11 cellular contexts compared by ENCODE assay signal in genomic region chr12:12387521-12387920, GRCh38. TPM values are rescaled to one million over a fixed set of nuclear protein-coding genes. Genes with fewer than 3 reads are reported as not detected.
A peak's percentile ranks its signal among the peaks of the same experiment; 100 is the strongest.
DNase-seq lines count a peak whose midpoint lies in the region; ATAC-seq, FAIRE-seq and TF ChIP-seq lines count a peak whose summit lies in the region.
"Had no signal": no experiment of that assay in that cellular context is flagged by ENCODE, and none has a peak within 500 bp of the region (broad histone marks: within the 10 kb centered on the region; RNA-seq: fewer than 3 reads in every experiment).

No MANE protein-coding gene starts in this region.

- no peak for TF ChIP-seq CTCF in stomach (IDR thresholded peaks at IDR 0.05)

- no peak overlapping the region for H3K4me3 Mint-ChIP-seq in activated CD8-positive, alpha-beta memory T cell treated with anti-CD3 and anti-CD28 coated beads, Interleukin-2, amount 10 ng/mL, durations not matched to agents 7 days and 5 days
- peak overlapping the region in 1 of 2 donors; percentile 66 for H3K4me3 Mint-ChIP-seq in effector memory CD8-positive, alpha-beta T cell

- H3K27me3 Mint-ChIP-seq in activated CD8-positive, alpha-beta memory T cell treated with anti-CD3 and anti-CD28 coated beads, Interleukin-2, amount 10 ng/mL, durations not matched to agents 7 days and 5 days: no peaks in the 10 kb centered on the region
- no peaks in the 10 kb centered on the region for H3K27me3 Mint-ChIP-seq in effector memory CD8-positive, alpha-beta T cell

- H3K9me3 ChIP-seq in stomach: no peaks in the 10 kb centered on the region
- H3K9me3 ChIP-seq: BE2C, vagina had no signal

- TF ChIP-seq EP300 in stomach (IDR thresholded peaks at IDR 0.05): no peak

- peak overlapping the region; percentile 79 for H3K27ac Mint-ChIP-seq in activated CD8-positive, alpha-beta memory T cell treated with anti-CD3 and anti-CD28 coated beads, Interleukin-2, amount 10 ng/mL, durations not matched to agents 7 days and 5 days
- H3K27ac Mint-ChIP-seq in effector memory CD8-positive, alpha-beta T cell: peak overlapping the region; percentile 82 to 97

- peaks cover 3% of the 10 kb centered on the region for H3K9me3 Mint-ChIP-seq in activated CD8-positive, alpha-beta memory T cell treated with anti-CD3 and anti-CD28 coated beads, Interleukin-2, amount 10 ng/mL, durations not matched to agents 7 days and 5 days (ENCODE audit: low read depth)
- no peaks in the 10 kb centered on the region for H3K9me3 Mint-ChIP-seq in effector memory CD8-positive, alpha-beta T cell

- H3K36me3 ChIP-seq in stomach: peaks cover 0 to 9% (median 0%) of the 10 kb centered on the region in 4 donors
- H3K36me3 ChIP-seq: BE2C, vagina had no signal

- peaks cover 48% of the 10 kb centered on the region for H3K36me3 Mint-ChIP-seq in activated CD8-positive, alpha-beta memory T cell treated with anti-CD3 and anti-CD28 coated beads, Interleukin-2, amount 10 ng/mL, durations not matched to agents 7 days and 5 days
- H3K36me3 Mint-ChIP-seq in effector memory CD8-positive, alpha-beta T cell (ENCODE audit: insufficient read depth): peaks cover 10% of the 10 kb centered on the region

- H3K27ac ChIP-seq in stomach: no peak overlapping the region
- H3K27ac ChIP-seq: vagina had no signal

- H3K27me3 ChIP-seq in stomach: no peaks in the 10 kb centered on the region
- H3K27me3 ChIP-seq: BE2C, vagina had no signal

- 59 to 84% (median 70%) methylated on average over 3 of the region's 3 CpGs for WGBS in stomach, 5 donors

- CTCF ChIA-PET in activated CD8-positive, alpha-beta memory T cell treated with anti-CD3 and anti-CD28 coated beads, Interleukin-2, amount 10 ng/mL, durations not matched to agents 7 days and 5 days (lab: Charles Lee): interaction anchor here (0.9 to 1.8 kb wide), 6 partner anchors 9 to 98 kb away, joined by 3 to 6 read pairs (median 4); no protein-coding TSS in a partner anchor

- ATAC-seq in activated CD8-positive, alpha-beta memory T cell treated with anti-CD3 and anti-CD28 coated beads, Interleukin-2, amount 10 ng/mL, durations not matched to agents 7 days and 5 days: no peak
- ATAC-seq in effector memory CD8-positive, alpha-beta T cell (replicated peaks): no peak
- no peak for ATAC-seq in GM19328 (IDR thresholded peaks at IDR 0.05; ENCODE audit: unreplicated experiment)

- no peak for TF ChIP-seq POLR2A in stomach (IDR thresholded peaks at IDR 0.05)

- intact Hi-C loops in stomach (cut with DNase I; ENCODE audit: low total_unique reads): no loop called here

- H3K4me3 ChIP-seq in stomach: no peak overlapping the region
- H3K4me3 ChIP-seq: vagina had no signal

- no peak for DNase-seq in activated CD8-positive, alpha-beta memory T cell treated with anti-CD3 and anti-CD28 coated beads, Interleukin-2, amount 10 ng/mL, durations not matched to agents 7 days and 5 days
- no peak for DNase-seq in activated CD8-positive, alpha-beta memory T cell treated with anti-CD3 and anti-CD28 coated beads, Interleukin-2, amount 50 U/mL, for 48 hours
- DNase-seq in RCC 7860 (ENCODE audit: low spot score): peak; percentile 20
- no peak for DNase-seq in effector memory CD8-positive, alpha-beta T cell
- DNase-seq in pulmonary artery endothelial cell (ENCODE audit: low read depth, low spot score): peak; percentile 7
- DNase-seq in NCI-H2227 treated with DMSO at 0.1 percent for 48 hours (lab: John Stamatoyannopoulos, UW): no peak
- DNase-seq in stomach: no peak
- DNase-seq: BE2C, KG1 had no signal

- peaks cover 63% of the 10 kb centered on the region for H3K4me1 Mint-ChIP-seq in activated CD8-positive, alpha-beta memory T cell treated with anti-CD3 and anti-CD28 coated beads, Interleukin-2, amount 10 ng/mL, durations not matched to agents 7 days and 5 days
- peaks cover 20 to 47% of the 10 kb centered on the region in 2 donors for H3K4me1 Mint-ChIP-seq in effector memory CD8-positive, alpha-beta T cell (ENCODE audit: low read depth in 2 of 2)

- H3K4me1 ChIP-seq in stomach: peaks cover 0 to 21% (median 14%) of the 10 kb centered on the region in 4 donors

- FAIRE-seq in RCC 7860 (lab: Jason Lieb, UNC): peak; percentile 55

RNA-seq across cellular contexts. Expression of gene BORCS5, which starts 30.6 kb away (rescaled TPM):
- total RNA-seq in activated CD8-positive, alpha-beta memory T cell treated with anti-CD3 and anti-CD28 coated beads, Interleukin-2, amount 10 ng/mL, durations not matched to agents 7 days and 5 days: 10 to 100 TPM; 35.5 to 38.3 TPM
- total RNA-seq in pulmonary artery endothelial cell (6.1 and 9.3 TPM in 2 replicates), stomach (10 to 100 TPM in 3 of 5 donors, 1 to 10 TPM in 2; 1.3 to 49.0 (median 25.0) TPM)
- polyA plus RNA-seq in stomach: 1 to 10 TPM; 5.5 to 8.7 (median 6.3) TPM

RNA-seq across cellular contexts. Expression of gene MANSC1, which starts 37.5 kb away (rescaled TPM):
- total RNA-seq in activated CD8-positive, alpha-beta memory T cell treated with anti-CD3 and anti-CD28 coated beads, Interleukin-2, amount 10 ng/mL, durations not matched to agents 7 days and 5 days: under 1 TPM in 1 of 2 experiments, not detected in 1; 0.14 TPM
- total RNA-seq in pulmonary artery endothelial cell (9.2 and 10.8 TPM in 2 replicates), stomach (10 to 100 TPM in 2 of 5 donors, 1 to 10 TPM in 2, under 1 TPM in 1; 0.29 to 35.7 (median 8.8) TPM)
- polyA plus RNA-seq in stomach: 10 to 100 TPM in 2 of 3 donors, 1 to 10 TPM in 1; 7.8 to 16.5 (median 10.2) TPM

Comparison
In these comparisons a context has a peak if more than half of its experiments do, and no peak if none do; other contexts are left out.
1. DNase-seq: peak in RCC 7860 (single experiment) and pulmonary artery endothelial cell (single experiment); none in activated CD8-positive, alpha-beta memory T cell treated with anti-CD3 and anti-CD28 coated beads, Interleukin-2, amount 10 ng/mL, durations not matched to agents 7 days and 5 days (single experiment), activated CD8-positive, alpha-beta memory T cell treated with anti-CD3 and anti-CD28 coated beads, Interleukin-2, amount 50 U/mL, for 48 hours (single experiment), effector memory CD8-positive, alpha-beta T cell (0 of 3), NCI-H2227 treated with DMSO at 0.1 percent for 48 hours (single experiment) and stomach (single experiment).